1 cellular context compared by ENCODE assay signal in genomic region chr4:183099537-183100297, GRCh38.
TF ChIP-seq lines count a peak whose summit lies in the region.

No MANE protein-coding gene starts in this region.

TF ChIP-seq in HepG2, 621 proteins besides CTCF, POLR2A, EP300 and RAD21 (continued from another document and continues in another):
- no peak for TF ChIP-seq ZBTB43 (CRISPR knock-in tag; conservative IDR thresholded peaks at IDR 0.05)
- no peak for TF ChIP-seq ZBTB26 (CRISPR knock-in tag; IDR thresholded peaks at IDR 0.05; ENCODE audit: borderline replicate concordance)
- no peak for TF ChIP-seq GPBP1L1 (CRISPR knock-in tag; IDR thresholded peaks at IDR 0.05)
- TF ChIP-seq MBNL3 (CRISPR knock-in tag; conservative IDR thresholded peaks at IDR 0.05), result no peak
- TF ChIP-seq NONO (IDR thresholded peaks at IDR 0.05), result no peak
- no peak for TF ChIP-seq NONO (CRISPR knock-in tag; conservative IDR thresholded peaks at IDR 0.05)
- TF ChIP-seq PAWR (CRISPR knock-in tag; IDR thresholded peaks at IDR 0.05; ENCODE audit: borderline replicate concordance), result no peak
- TF ChIP-seq ZNF703 (CRISPR knock-in tag; IDR thresholded peaks at IDR 0.05; ENCODE audit: borderline replicate concordance), result no peak
- no peak for TF ChIP-seq THAP7 (CRISPR knock-in tag; IDR thresholded peaks at IDR 0.05)
- TF ChIP-seq KDM5B (CRISPR knock-in tag; IDR thresholded peaks at IDR 0.05; ENCODE audit: borderline replicate concordance), result 0 out of 2 replicates have a peak, but pooled peaks have one; percentile 37
- no peak for TF ChIP-seq HMG20B (CRISPR knock-in tag; conservative IDR thresholded peaks at IDR 0.05)
- TF ChIP-seq RBAK (CRISPR knock-in tag; IDR thresholded peaks at IDR 0.05), result no peak
- peak; percentile 16 for TF ChIP-seq AGO1 (IDR thresholded peaks at IDR 0.05; ENCODE audit: low read depth, low read length, poor library complexity, severe bottlenecking)
- no peak for TF ChIP-seq MTF1 (CRISPR knock-in tag; IDR thresholded peaks at IDR 0.05)
- TF ChIP-seq HES4 (CRISPR knock-in tag; IDR thresholded peaks at IDR 0.05; ENCODE audit: borderline replicate concordance), result no peak; the same call in 1 of the 2 replicates
- no peak for TF ChIP-seq TERF1 (CRISPR knock-in tag; IDR thresholded peaks at IDR 0.05)
- TF ChIP-seq, protein P1, sequence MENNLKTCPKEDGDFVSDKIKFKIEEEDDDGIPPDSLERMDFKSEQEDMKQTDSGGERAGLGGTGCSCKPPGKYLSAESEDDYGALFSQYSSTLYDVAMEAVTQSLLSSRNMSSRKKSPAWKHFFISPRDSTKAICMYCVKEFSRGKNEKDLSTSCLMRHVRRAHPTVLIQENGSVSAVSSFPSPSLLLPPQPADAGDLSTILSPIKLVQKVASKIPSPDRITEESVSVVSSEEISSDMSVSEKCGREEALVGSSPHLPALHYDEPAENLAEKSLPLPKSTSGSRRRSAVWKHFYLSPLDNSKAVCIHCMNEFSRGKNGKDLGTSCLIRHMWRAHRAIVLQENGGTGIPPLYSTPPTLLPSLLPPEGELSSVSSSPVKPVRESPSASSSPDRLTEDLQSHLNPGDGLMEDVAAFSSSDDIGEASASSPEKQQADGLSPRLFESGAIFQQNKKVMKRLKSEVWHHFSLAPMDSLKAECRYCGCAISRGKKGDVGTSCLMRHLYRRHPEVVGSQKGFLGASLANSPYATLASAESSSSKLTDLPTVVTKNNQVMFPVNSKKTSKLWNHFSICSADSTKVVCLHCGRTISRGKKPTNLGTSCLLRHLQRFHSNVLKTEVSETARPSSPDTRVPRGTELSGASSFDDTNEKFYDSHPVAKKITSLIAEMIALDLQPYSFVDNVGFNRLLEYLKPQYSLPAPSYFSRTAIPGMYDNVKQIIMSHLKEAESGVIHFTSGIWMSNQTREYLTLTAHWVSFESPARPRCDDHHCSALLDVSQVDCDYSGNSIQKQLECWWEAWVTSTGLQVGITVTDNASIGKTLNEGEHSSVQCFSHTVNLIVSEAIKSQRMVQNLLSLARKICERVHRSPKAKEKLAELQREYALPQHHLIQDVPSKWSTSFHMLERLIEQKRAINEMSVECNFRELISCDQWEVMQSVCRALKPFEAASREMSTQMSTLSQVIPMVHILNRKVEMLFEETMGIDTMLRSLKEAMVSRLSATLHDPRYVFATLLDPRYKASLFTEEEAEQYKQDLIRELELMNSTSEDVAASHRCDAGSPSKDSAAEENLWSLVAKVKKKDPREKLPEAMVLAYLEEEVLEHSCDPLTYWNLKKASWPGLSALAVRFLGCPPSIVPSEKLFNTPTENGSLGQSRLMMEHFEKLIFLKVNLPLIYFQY (CRISPR knock-in tag; IDR thresholded peaks at IDR 0.05; ENCODE audit: borderline replicate concordance), result no peak
- TF ChIP-seq ZNF335 (CRISPR knock-in tag; IDR thresholded peaks at IDR 0.05), result no peak
- no peak for TF ChIP-seq MTA1 (CRISPR knock-in tag; IDR thresholded peaks at IDR 0.05; ENCODE audit: borderline replicate concordance)
- TF ChIP-seq ZMAT5 (CRISPR knock-in tag; IDR thresholded peaks at IDR 0.05; ENCODE audit: borderline replicate concordance, low read depth), result no peak
- no peak for TF ChIP-seq ZNF660 (CRISPR knock-in tag; IDR thresholded peaks at IDR 0.05; ENCODE audit: borderline replicate concordance, low read depth)
- TF ChIP-seq ZNF567 (CRISPR knock-in tag; IDR thresholded peaks at IDR 0.05; ENCODE audit: borderline replicate concordance), result no peak
- no peak for TF ChIP-seq ZNF615 (CRISPR knock-in tag; IDR thresholded peaks at IDR 0.05; ENCODE audit: borderline replicate concordance)
- 0 out of 2 replicates have a peak, but pooled peaks have one; percentile 54 for TF ChIP-seq ZNF253 (CRISPR knock-in tag; IDR thresholded peaks at IDR 0.05; ENCODE audit: borderline replicate concordance)
- no peak for TF ChIP-seq ZNF720 (CRISPR knock-in tag; IDR thresholded peaks at IDR 0.05)
- TF ChIP-seq RBFOX2 (IDR thresholded peaks at IDR 0.05; ENCODE audit: low read depth, low read length), result 0 out of 2 replicates have a peak, but pooled peaks have one; percentile 2
- TF ChIP-seq, protein P2, sequence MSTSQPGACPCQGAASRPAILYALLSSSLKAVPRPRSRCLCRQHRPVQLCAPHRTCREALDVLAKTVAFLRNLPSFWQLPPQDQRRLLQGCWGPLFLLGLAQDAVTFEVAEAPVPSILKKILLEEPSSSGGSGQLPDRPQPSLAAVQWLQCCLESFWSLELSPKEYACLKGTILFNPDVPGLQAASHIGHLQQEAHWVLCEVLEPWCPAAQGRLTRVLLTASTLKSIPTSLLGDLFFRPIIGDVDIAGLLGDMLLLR (CRISPR knock-in tag; IDR thresholded peaks at IDR 0.05), result 0 out of 2 replicates have a peak, but pooled peaks have one; percentile 18
- TF ChIP-seq ZFX (CRISPR knock-in tag; IDR thresholded peaks at IDR 0.05; ENCODE audit: low read depth), result peak; percentile 45
- no peak for TF ChIP-seq ZNF547 (CRISPR knock-in tag; IDR thresholded peaks at IDR 0.05)
- TF ChIP-seq PRDM10 (CRISPR knock-in tag; IDR thresholded peaks at IDR 0.05; ENCODE audit: low read depth), result no peak
- no peak for TF ChIP-seq SRSF1 (optimal IDR thresholded peaks at IDR 0.05; ENCODE audit: low read depth, low read length)
- TF ChIP-seq MTF2 (CRISPR knock-in tag; IDR thresholded peaks at IDR 0.05; ENCODE audit: borderline replicate concordance), result 0 out of 2 replicates have a peak, but pooled peaks have one; percentile 43
- no peak for TF ChIP-seq PPARG (CRISPR knock-in tag; conservative IDR thresholded peaks at IDR 0.05)
- TF ChIP-seq EEA1 (CRISPR knock-in tag; IDR thresholded peaks at IDR 0.05; ENCODE audit: borderline replicate concordance), result no peak
- no peak for TF ChIP-seq ZNF343 (CRISPR knock-in tag; IDR thresholded peaks at IDR 0.05)
- no peak for TF ChIP-seq ZNF24 (IDR thresholded peaks at IDR 0.05)
- no peak for TF ChIP-seq AHDC1 (CRISPR knock-in tag; IDR thresholded peaks at IDR 0.05; ENCODE audit: borderline replicate concordance)
- TF ChIP-seq ZNF367 (CRISPR knock-in tag; IDR thresholded peaks at IDR 0.05; ENCODE audit: borderline replicate concordance), result no peak
- no peak for TF ChIP-seq HMG20A (CRISPR knock-in tag; IDR thresholded peaks at IDR 0.05; ENCODE audit: borderline replicate concordance)
- peak; percentile 40; the same call in 1 of the 2 replicates for TF ChIP-seq ZNF709 (CRISPR knock-in tag; IDR thresholded peaks at IDR 0.05)
- TF ChIP-seq FOSL2 (CRISPR knock-in tag; IDR thresholded peaks at IDR 0.05), result no peak
- TF ChIP-seq RFX1 (IDR thresholded peaks at IDR 0.05), result no peak
- no peak for TF ChIP-seq MEIS2 (CRISPR knock-in tag; IDR thresholded peaks at IDR 0.05)
- no peak for TF ChIP-seq NFE2L2 (IDR thresholded peaks at IDR 0.05; ENCODE audit: low read length)
